Comparison of ENCODE assay signal across 1 cellular context in the genomic region with DNA sequence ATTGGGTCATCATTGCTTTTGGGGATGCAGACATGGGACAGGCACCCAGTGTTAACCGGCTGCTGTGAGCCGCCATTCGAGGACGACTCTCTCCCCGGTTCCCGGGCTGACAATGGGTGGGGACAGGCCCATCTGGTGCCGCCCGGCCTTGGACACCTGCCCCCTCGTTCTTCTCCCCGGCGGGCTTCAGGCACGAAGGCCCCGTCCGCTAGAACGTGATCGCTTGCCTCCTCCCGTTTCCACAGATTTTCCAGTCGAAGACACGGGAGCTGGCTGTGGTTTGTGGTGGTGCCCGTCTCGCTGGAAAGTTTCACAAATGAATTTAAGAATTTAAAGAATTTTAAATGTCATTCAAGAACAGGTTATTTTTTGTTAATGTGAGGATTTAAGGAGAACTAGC.
TF ChIP-seq lines count a peak whose summit lies in the region.

No MANE protein-coding gene starts in this region.

TF ChIP-seq in GM23338, 12 proteins besides CTCF, POLR2A, EP300 and RAD21 (continued from another document):
- TF ChIP-seq, protein P1, sequence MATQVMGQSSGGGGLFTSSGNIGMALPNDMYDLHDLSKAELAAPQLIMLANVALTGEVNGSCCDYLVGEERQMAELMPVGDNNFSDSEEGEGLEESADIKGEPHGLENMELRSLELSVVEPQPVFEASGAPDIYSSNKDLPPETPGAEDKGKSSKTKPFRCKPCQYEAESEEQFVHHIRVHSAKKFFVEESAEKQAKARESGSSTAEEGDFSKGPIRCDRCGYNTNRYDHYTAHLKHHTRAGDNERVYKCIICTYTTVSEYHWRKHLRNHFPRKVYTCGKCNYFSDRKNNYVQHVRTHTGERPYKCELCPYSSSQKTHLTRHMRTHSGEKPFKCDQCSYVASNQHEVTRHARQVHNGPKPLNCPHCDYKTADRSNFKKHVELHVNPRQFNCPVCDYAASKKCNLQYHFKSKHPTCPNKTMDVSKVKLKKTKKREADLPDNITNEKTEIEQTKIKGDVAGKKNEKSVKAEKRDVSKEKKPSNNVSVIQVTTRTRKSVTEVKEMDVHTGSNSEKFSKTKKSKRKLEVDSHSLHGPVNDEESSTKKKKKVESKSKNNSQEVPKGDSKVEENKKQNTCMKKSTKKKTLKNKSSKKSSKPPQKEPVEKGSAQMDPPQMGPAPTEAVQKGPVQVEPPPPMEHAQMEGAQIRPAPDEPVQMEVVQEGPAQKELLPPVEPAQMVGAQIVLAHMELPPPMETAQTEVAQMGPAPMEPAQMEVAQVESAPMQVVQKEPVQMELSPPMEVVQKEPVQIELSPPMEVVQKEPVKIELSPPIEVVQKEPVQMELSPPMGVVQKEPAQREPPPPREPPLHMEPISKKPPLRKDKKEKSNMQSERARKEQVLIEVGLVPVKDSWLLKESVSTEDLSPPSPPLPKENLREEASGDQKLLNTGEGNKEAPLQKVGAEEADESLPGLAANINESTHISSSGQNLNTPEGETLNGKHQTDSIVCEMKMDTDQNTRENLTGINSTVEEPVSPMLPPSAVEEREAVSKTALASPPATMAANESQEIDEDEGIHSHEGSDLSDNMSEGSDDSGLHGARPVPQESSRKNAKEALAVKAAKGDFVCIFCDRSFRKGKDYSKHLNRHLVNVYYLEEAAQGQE (IDR thresholded peaks at IDR 0.05; ENCODE audit: unreplicated experiment), result no peak
- TF ChIP-seq CREB1 (CRISPR knock-in tag; IDR thresholded peaks at IDR 0.05; ENCODE audit: low read depth) (no peak), ZNF114 (CRISPR knock-in tag; IDR thresholded peaks at IDR 0.05) (no peak), STAT1 (IDR thresholded peaks at IDR 0.05; ENCODE audit: unreplicated experiment) (no peak)
- TF ChIP-seq, protein P2, sequence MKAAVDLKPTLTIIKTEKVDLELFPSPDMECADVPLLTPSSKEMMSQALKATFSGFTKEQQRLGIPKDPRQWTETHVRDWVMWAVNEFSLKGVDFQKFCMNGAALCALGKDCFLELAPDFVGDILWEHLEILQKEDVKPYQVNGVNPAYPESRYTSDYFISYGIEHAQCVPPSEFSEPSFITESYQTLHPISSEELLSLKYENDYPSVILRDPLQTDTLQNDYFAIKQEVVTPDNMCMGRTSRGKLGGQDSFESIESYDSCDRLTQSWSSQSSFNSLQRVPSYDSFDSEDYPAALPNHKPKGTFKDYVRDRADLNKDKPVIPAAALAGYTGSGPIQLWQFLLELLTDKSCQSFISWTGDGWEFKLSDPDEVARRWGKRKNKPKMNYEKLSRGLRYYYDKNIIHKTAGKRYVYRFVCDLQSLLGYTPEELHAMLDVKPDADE (IDR thresholded peaks at IDR 0.05), result no peak
- TF ChIP-seq, protein P3, sequence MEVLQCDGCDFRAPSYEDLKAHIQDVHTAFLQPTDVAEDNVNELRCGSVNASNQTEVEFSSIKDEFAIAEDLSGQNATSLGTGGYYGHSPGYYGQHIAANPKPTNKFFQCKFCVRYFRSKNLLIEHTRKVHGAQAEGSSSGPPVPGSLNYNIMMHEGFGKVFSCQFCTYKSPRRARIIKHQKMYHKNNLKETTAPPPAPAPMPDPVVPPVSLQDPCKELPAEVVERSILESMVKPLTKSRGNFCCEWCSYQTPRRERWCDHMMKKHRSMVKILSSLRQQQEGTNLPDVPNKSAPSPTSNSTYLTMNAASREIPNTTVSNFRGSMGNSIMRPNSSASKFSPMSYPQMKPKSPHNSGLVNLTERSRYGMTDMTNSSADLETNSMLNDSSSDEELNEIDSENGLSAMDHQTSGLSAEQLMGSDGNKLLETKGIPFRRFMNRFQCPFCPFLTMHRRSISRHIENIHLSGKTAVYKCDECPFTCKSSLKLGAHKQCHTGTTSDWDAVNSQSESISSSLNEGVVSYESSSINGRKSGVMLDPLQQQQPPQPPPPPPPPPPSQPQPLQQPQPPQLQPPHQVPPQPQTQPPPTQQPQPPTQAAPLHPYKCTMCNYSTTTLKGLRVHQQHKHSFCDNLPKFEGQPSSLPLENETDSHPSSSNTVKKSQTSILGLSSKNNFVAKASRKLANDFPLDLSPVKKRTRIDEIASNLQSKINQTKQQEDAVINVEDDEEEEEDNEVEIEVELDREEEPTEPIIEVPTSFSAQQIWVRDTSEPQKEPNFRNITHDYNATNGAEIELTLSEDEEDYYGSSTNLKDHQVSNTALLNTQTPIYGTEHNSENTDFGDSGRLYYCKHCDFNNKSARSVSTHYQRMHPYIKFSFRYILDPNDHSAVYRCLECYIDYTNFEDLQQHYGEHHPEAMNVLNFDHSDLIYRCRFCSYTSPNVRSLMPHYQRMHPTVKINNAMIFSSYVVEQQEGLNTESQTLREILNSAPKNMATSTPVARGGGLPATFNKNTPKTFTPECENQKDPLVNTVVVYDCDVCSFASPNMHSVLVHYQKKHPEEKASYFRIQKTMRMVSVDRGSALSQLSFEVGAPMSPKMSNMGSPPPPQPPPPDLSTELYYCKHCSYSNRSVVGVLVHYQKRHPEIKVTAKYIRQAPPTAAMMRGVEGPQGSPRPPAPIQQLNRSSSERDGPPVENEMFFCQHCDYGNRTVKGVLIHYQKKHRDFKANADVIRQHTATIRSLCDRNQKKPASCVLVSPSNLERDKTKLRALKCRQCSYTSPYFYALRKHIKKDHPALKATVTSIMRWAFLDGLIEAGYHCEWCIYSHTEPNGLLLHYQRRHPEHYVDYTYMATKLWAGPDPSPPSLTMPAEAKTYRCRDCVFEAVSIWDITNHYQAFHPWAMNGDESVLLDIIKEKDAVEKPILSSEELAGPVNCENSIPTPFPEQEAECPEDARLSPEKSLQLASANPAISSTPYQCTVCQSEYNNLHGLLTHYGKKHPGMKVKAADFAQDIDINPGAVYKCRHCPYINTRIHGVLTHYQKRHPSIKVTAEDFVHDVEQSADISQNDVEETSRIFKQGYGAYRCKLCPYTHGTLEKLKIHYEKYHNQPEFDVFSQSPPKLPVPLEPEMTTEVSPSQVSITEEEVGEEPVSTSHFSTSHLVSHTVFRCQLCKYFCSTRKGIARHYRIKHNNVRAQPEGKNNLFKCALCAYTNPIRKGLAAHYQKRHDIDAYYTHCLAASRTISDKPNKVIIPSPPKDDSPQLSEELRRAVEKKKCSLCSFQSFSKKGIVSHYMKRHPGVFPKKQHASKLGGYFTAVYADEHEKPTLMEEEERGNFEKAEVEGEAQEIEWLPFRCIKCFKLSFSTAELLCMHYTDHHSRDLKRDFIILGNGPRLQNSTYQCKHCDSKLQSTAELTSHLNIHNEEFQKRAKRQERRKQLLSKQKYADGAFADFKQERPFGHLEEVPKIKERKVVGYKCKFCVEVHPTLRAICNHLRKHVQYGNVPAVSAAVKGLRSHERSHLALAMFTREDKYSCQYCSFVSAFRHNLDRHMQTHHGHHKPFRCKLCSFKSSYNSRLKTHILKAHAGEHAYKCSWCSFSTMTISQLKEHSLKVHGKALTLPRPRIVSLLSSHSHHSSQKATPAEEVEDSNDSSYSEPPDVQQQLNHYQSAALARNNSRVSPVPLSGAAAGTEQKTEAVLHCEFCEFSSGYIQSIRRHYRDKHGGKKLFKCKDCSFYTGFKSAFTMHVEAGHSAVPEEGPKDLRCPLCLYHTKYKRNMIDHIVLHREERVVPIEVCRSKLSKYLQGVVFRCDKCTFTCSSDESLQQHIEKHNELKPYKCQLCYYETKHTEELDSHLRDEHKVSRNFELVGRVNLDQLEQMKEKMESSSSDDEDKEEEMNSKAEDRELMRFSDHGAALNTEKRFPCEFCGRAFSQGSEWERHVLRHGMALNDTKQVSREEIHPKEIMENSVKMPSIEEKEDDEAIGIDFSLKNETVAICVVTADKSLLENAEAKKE (CRISPR knock-in tag; IDR thresholded peaks at IDR 0.05), result no peak
